1 cellular context compared by ENCODE assay signal in the genomic region with DNA sequence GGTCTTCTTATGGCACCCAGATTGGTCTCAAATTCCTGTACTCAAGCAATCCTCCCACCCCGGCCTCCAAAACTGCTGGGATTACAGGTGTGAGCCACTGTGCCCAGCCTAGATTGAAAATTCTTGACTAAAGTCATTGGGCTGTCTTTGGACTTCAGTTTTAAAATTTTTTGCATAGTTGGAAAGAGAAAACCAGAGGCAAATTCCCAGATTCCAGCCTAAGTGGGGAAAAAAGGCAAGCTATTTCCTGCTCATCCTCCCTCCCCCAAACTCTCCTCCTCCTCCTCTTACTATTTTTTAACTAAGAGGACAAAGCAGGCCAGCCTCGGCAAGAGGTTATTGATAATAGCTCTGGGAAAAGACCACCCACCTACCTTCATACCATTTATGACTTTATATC.
TF ChIP-seq lines count a peak whose summit lies in the region.

No MANE protein-coding gene starts in this region.

TF ChIP-seq in GM23338, 12 proteins besides CTCF, POLR2A, EP300 and RAD21 (continued from another document):
- TF ChIP-seq ZNF462 (CRISPR knock-in tag; IDR thresholded peaks at IDR 0.05): no peak
- no peak for TF ChIP-seq STAT1 (IDR thresholded peaks at IDR 0.05; ENCODE audit: unreplicated experiment)
- TF ChIP-seq NANOG (IDR thresholded peaks at IDR 0.05; ENCODE audit: borderline replicate concordance): no peak
- TF ChIP-seq EZH2phosphoT487 (IDR thresholded peaks at IDR 0.05; ENCODE audit: unreplicated experiment): no peak
- no peak for TF ChIP-seq REST (IDR thresholded peaks at IDR 0.05; ENCODE audit: unreplicated experiment)
- no peak for TF ChIP-seq ZNF114 (CRISPR knock-in tag; IDR thresholded peaks at IDR 0.05)
- TF ChIP-seq CREB1 (CRISPR knock-in tag; IDR thresholded peaks at IDR 0.05; ENCODE audit: low read depth): no peak
- no peak for TF ChIP-seq ZNF331 (CRISPR knock-in tag; IDR thresholded peaks at IDR 0.05; ENCODE audit: low read depth)
- TF ChIP-seq JUNB (IDR thresholded peaks at IDR 0.05; ENCODE audit: unreplicated experiment): no peak
